Comparison of ENCODE assay signal across 8 cellular contexts in the genomic region with DNA sequence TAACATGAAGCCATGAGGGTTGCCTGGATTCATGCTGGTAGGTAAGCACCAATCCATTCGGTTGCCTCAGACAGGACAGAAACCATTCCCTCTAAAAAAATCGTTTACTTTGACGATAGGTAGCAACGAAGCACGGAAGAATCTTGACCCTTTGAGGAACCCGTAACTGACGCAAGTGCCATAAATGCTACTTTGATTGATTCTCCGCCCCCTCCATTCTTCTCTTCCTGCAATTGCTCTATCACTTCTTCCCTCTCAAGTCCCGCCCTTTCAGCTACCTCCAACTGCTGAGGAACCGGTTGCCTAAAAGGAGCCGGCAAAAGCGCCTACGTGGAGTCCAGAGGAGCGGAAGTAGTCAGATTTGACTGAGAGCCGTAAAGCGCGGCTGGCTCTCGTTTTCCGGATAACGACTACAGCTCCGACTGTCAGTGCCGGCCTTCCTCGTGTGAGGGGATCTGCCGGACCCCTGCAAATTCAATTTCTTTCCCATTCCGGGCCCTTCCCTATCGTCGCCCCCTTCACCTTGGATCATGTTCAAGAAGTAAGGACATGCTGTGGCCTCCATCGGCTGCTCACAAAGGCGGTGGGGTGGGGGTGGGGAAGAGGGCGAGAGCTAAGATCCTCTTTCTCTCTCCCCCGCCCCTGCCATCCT. TPM values are rescaled to one million over a fixed set of nuclear protein-coding genes. Genes with fewer than 3 reads are reported as not detected.
DNase-seq lines count a peak whose midpoint lies in the region; ATAC-seq, FAIRE-seq and TF ChIP-seq lines count a peak whose summit lies in the region.

A gene with protein sequence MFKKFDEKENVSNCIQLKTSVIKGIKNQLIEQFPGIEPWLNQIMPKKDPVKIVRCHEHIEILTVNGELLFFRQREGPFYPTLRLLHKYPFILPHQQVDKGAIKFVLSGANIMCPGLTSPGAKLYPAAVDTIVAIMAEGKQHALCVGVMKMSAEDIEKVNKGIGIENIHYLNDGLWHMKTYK (plus strand): TSS at position 395 of the 652 bp plus-strand sequence. CDS start 136 bp downstream, at position 531.

- H2BK12ac ChIP-seq in H1 (ENCODE audit: low read depth, low read length) = no peak within 1 kb of the TSS; the same call in 1 of the 2 replicates

- peak within 1 kb of the TSS; percentile 93 to 98 (median 96) for H3K4me3 Mint-ChIP-seq in CD8-positive, alpha-beta memory T cell
- H3K4me3 Mint-ChIP-seq in memory B cell = peak within 1 kb of the TSS; percentile 98

- no peak within 1 kb of the TSS for H2AK5ac ChIP-seq in H1 (ENCODE audit: low read depth, low read length)

- H2BK20ac ChIP-seq in H1 (ENCODE audit: low read length) = no peak within 1 kb of the TSS

- peaks cover 7 to 13% (median 11%) of the 10 kb centered on the region in 3 donors for H3K4me1 Mint-ChIP-seq in CD8-positive, alpha-beta memory T cell
- H3K4me1 Mint-ChIP-seq in memory B cell = no peaks in the 10 kb centered on the region

- no peak for TF ChIP-seq RAD21 in H1 (IDR thresholded peaks at IDR 0.05 in 1 of 2, conservative IDR thresholded peaks at IDR 0.05 in 1 of 2; ENCODE audit: low read depth in 2 of 2, low read length in 2 of 2)

- no peak within 1 kb of the TSS for H2BK15ac ChIP-seq in H1 (ENCODE audit: low read length)

- H3K14ac ChIP-seq in H1 (ENCODE audit: insufficient read length) = no peak within 1 kb of the TSS

- TF ChIP-seq CTCF in H1 (IDR thresholded peaks at IDR 0.05; ENCODE audit: control extremely low read depth in 1 of 3, insufficient read depth in 1 of 3, low read depth in 1 of 3, low read length in 3 of 3) = no peak

- H2AFZ ChIP-seq in H1 (ENCODE audit: low read length) = no peak within 1 kb of the TSS

- H3K27ac ChIP-seq in CD8-positive, alpha-beta memory T cell (ENCODE audit: low read depth, low read length) = peak within 1 kb of the TSS; percentile 87
- peak within 1 kb of the TSS; percentile 77 for H3K27ac ChIP-seq in H1 (ENCODE audit: low read depth, low read length)

- peak; percentile 93 for ATAC-seq in GM19463 (IDR thresholded peaks at IDR 0.05; ENCODE audit: unreplicated experiment)
- ATAC-seq in memory B cell (ENCODE audit: low read depth) = peak; percentile 88

- no peaks in the 10 kb centered on the region for H3K23me2 ChIP-seq in H1 (ENCODE audit: low read depth, low read length)

- FAIRE-seq in H1 (lab: Jason Lieb, UNC) = peak; percentile 58

- TF ChIP-seq POLR2A in H1 (IDR thresholded peaks at IDR 0.05; ENCODE audit: control extremely low read depth in 1 of 2, low read depth in 2 of 2, low read length in 2 of 2) = peak in 1 of 2 experiments; percentile 48; a peak in 1 of 3 replicates

- H2BK5ac ChIP-seq in H1 (ENCODE audit: low read depth, low read length) = peak within 1 kb of the TSS; percentile 73; the same call in 1 of the 2 replicates

- peaks cover 0 to 16% of the 10 kb centered on the region in 2 experiments; a peak in 2 of 4 replicates for H3K79me2 ChIP-seq in H1 (ENCODE audit: control insufficient read depth in 1 of 2, insufficient read depth in 2 of 2, low read length in 2 of 2)

- H3K18ac ChIP-seq in H1 (ENCODE audit: extremely low read depth, low read length) = no peak within 1 kb of the TSS

- H4K5ac ChIP-seq in H1 (ENCODE audit: insufficient read length, low read depth, low read length) = no peak within 1 kb of the TSS

- H3K9me3 Mint-ChIP-seq in CD8-positive, alpha-beta memory T cell = no peaks in the 10 kb centered on the region
- H3K9me3 Mint-ChIP-seq in memory B cell = no peaks in the 10 kb centered on the region

- peak within 1 kb of the TSS; percentile 95 to 99 (median 97) for H3K27ac Mint-ChIP-seq in CD8-positive, alpha-beta memory T cell
- H3K27ac Mint-ChIP-seq in memory B cell = peak within 1 kb of the TSS; percentile 99

- H4K91ac ChIP-seq in H1 (replicated peaks; ENCODE audit: insufficient read length, low read length) = no peak within 1 kb of the TSS

- WGBS in H1 (ENCODE audit: extremely low coverage in 1 of 2, insufficient coverage in 1 of 2, insufficient read length in 1 of 2, insufficient replicate concordance in 2 of 2, low coverage in 1 of 2, low lambda C conversion rate in 2 of 2, missing lambda C conversion rate in 1 of 2), 2 experiments = 2% methylated on average over 26 of the region's 31 CpGs; no CpG with 5 or more reads in 1 of the 2 experiments

- H3K9me3 ChIP-seq in CD8-positive, alpha-beta memory T cell (ENCODE audit: low read length) = no peaks in the 10 kb centered on the region
- no peaks in the 10 kb centered on the region for H3K9me3 ChIP-seq in H1 (ENCODE audit: insufficient read depth in 2 of 2, low read depth in 1 of 2, low read length in 1 of 2)

- H3K27me3 Mint-ChIP-seq in CD8-positive, alpha-beta memory T cell = peaks cover 0 to 9% of the 10 kb centered on the region in 2 donors
- no peaks in the 10 kb centered on the region for H3K27me3 Mint-ChIP-seq in memory B cell

- POLR2A ChIA-PET in CD8-positive, alpha-beta memory T cell (lab: Charles Lee) = interaction anchor here (0.9 to 1.7 kb wide), 3 partner anchors 26 to 42 kb away, joined by 3 to 39 read pairs (median 4); a partner anchor contains a TSS
- POLR2A ChIA-PET in activated CD8-positive, alpha-beta memory T cell treated with anti-CD3 and anti-CD28 coated beads for 36 hours (lab: Charles Lee) = interaction anchor here (0.5 to 2.4 kb wide), 3 partner anchors 25 to 822 kb away, joined by 3 to 16 read pairs (median 4); a partner anchor contains a TSS
- POLR2A ChIA-PET in H1 (lab: Charles Lee; ENCODE audit: partially characterized antibody) = interaction anchor here (1.7 kb wide), 1 partner anchor 43 kb away, joined by 10 read pairs; a partner anchor contains a TSS

- no peak within 1 kb of the TSS for H3K4ac ChIP-seq in H1 (replicated peaks; ENCODE audit: insufficient read length, low read depth, low read length)

- peaks cover 0 to 21% (median 2%) of the 10 kb centered on the region in 3 donors for H3K36me3 Mint-ChIP-seq in CD8-positive, alpha-beta memory T cell
- no peaks in the 10 kb centered on the region for H3K36me3 Mint-ChIP-seq in memory B cell

- CTCF ChIA-PET in CD8-positive, alpha-beta memory T cell (lab: Charles Lee) = interaction anchor here (1.3 kb wide), 1 partner anchor 43 kb away, joined by 4 read pairs; a partner anchor contains a TSS
- CTCF ChIA-PET in activated CD8-positive, alpha-beta memory T cell treated with anti-CD3 and anti-CD28 coated beads for 36 hours (lab: Charles Lee) = interaction anchor here (0.7 to 1.0 kb wide), 2 partner anchors 44 to 75 kb away, joined by 3 read pairs; a partner anchor contains a TSS
- CTCF ChIA-PET in H1 (lab: Charles Lee; ENCODE audit: partially characterized antibody) = interaction anchor here (0.6 kb wide), 1 partner anchor 25 kb away, joined by 3 read pairs; no protein-coding TSS in a partner anchor

- peaks cover 11% of the 10 kb centered on the region for H3K4me1 ChIP-seq in CD8-positive, alpha-beta memory T cell (ENCODE audit: insufficient read depth, low read length)
- no peaks in the 10 kb centered on the region for H3K4me1 ChIP-seq in H1 (replicated peaks in 1 of 4; ENCODE audit: control insufficient read depth in 3 of 4, insufficient read depth in 4 of 4, low read length in 3 of 4)

- H3K23ac ChIP-seq in H1 (ENCODE audit: insufficient read length) = no peak within 1 kb of the TSS

- no peaks in the 10 kb centered on the region for H3K27me3 ChIP-seq in CD8-positive, alpha-beta memory T cell (ENCODE audit: insufficient read depth, low read length, poor library complexity, severe bottlenecking)
- no peaks in the 10 kb centered on the region for H3K27me3 ChIP-seq in H1 (replicated peaks in 1 of 4; ENCODE audit: control insufficient read depth in 3 of 4, extremely low read depth in 1 of 4, insufficient read depth in 3 of 4, low read length in 3 of 4)

- peak within 1 kb of the TSS; percentile 73 to 77 for H3K4me2 ChIP-seq in H1 (ENCODE audit: insufficient read depth in 1 of 2, low read depth in 2 of 2, low read length in 2 of 2)

- H3K9ac ChIP-seq in H1 (replicated peaks in 1 of 4; ENCODE audit: extremely low read depth in 1 of 4, low read depth in 3 of 4, low read length in 3 of 4) = peak within 1 kb of the TSS in 3 of 4 experiments; percentile 64 to 86 (median 78); a peak in 6 of 7 replicates

- DNase-seq in CD8-positive, alpha-beta memory T cell = peak; percentile 61 to 86 (median 82)
- peak; percentile 83 for DNase-seq in HS-27A (ENCODE audit: low read depth)
- peak; percentile 91 to 92 for DNase-seq in NOMO-1 (lab: John Stamatoyannopoulos, UW; ENCODE audit: unreplicated experiment in 2 of 2)
- peak; percentile 41 to 57 for DNase-seq in H1 (ENCODE audit: low read depth in 1 of 2, low spot score in 2 of 2)
- peak; percentile 53 to 59 for DNase-seq in memory B cell (ENCODE audit: low spot score in 2 of 2)
- peak; percentile 51 for DNase-seq in stimulated activated CD8-positive, alpha-beta memory T cell treated with anti-CD3 and anti-CD28 coated beads, Interleukin-12 subunit alpha, Interleukin-12 subunit beta, amount 100 ng/mL, for 24 hours (ENCODE audit: extremely low read depth)

- H3K4me3 ChIP-seq in CD8-positive, alpha-beta memory T cell (ENCODE audit: low read length) = peak within 1 kb of the TSS; percentile 57
- H3K4me3 ChIP-seq in H1 (ENCODE audit: extremely low read depth in 1 of 4, insufficient read depth in 2 of 4, low read depth in 3 of 4, low read length in 4 of 4) = peak within 1 kb of the TSS; percentile 74 to 91 (median 82)

- no peaks in the 10 kb centered on the region for H3K79me1 ChIP-seq in H1 (ENCODE audit: low read depth, low read length)

- no peaks in the 10 kb centered on the region for H3K36me3 ChIP-seq in CD8-positive, alpha-beta memory T cell (ENCODE audit: insufficient read depth, low read length)
- H3K36me3 ChIP-seq in H1 (ENCODE audit: control insufficient read depth in 2 of 4, insufficient read depth in 4 of 4, low read length in 3 of 4) = peaks cover 0 to 6% (median 0%) of the 10 kb centered on the region in 4 experiments; a peak in 1 of 8 replicates

- H4K20me1 ChIP-seq in H1 (replicated peaks in 1 of 2; ENCODE audit: control insufficient read depth in 1 of 2, insufficient read depth in 2 of 2, low read length in 2 of 2) = no peaks in the 10 kb centered on the region

- no peak for TF ChIP-seq EP300 in H1 (IDR thresholded peaks at IDR 0.05; ENCODE audit: borderline replicate concordance in 1 of 2, low read depth in 2 of 2, low read length in 2 of 2)

- H4K8ac ChIP-seq in H1 (ENCODE audit: extremely low read depth, insufficient read depth, low read length) = no peak within 1 kb of the TSS

- H2BK120ac ChIP-seq in H1 (replicated peaks; ENCODE audit: low read depth, low read length) = no peak within 1 kb of the TSS

- no peak within 1 kb of the TSS for H3K56ac ChIP-seq in H1 (replicated peaks; ENCODE audit: insufficient read length, low read depth, low read length)

RNA-seq across cellular contexts. Expression of the gene that starts here (rescaled TPM):
- 10 to 100 TPM; 61.1 to 75.9 TPM for total RNA-seq in CD8-positive, alpha-beta memory T cell
- 85.6 TPM for polyA plus RNA-seq in CD8-positive, alpha-beta memory T cell
- total RNA-seq in activated CD8-positive, alpha-beta memory T cell treated with anti-CD3 and anti-CD28 coated beads for 36 hours = 10 to 100 TPM; 75.4 to 81.3 TPM
- 31.6 and 33.0 TPM in 2 replicates for total RNA-seq in H1 (2021; fragmentation: NEBNext Ultra II Directional; extraction: Animal tissue kit (Norgen Biotek cat#: 25700))
- 9.6 and 19.2 TPM in 2 replicates for polyA plus RNA-seq in H1 (2011; rRNA removed)
- 20.7 TPM for polyA plus RNA-seq in H1 (2011; cell fraction: cytosol; rRNA removed)
- 5.8 TPM for polyA plus RNA-seq in H1 (2011; cell fraction: nucleus; rRNA removed)
- 29.9 to 58.3 TPM (median 34.3 TPM) in 4 replicates for polyA plus RNA-seq in H1 (2012, experiment 1 of 2)
- polyA plus RNA-seq in H1 (2012, experiment 2 of 2) = 35.7 TPM
- polyA plus RNA-seq in H1 (2013, experiment 1 of 2) = 31.6 TPM
- polyA plus RNA-seq in H1 (2013, experiment 2 of 2) = 31.8 TPM
- polyA minus RNA-seq in H1 (2011; rRNA and poly(A)+ RNA removed) = 5.4 and 9.5 TPM in 2 replicates
- 6.8 TPM for polyA minus RNA-seq in H1 (2011; cell fraction: cytosol; rRNA and poly(A)+ RNA removed)
- polyA minus RNA-seq in H1 (2011; cell fraction: nucleus; rRNA and poly(A)+ RNA removed) = 6.5 TPM

Comparison
In these comparisons a context has a peak if more than half of its experiments do, and no peak if none do; other contexts are left out.
1. Peak in every context shown above with its lines: DNase-seq, ATAC-seq, H3K4me3 ChIP-seq and H3K27ac ChIP-seq.